8 cellular contexts compared by ENCODE assay signal in genomic region chr10:21534611-21535493, GRCh38. TPM values are rescaled to one million over a fixed set of nuclear protein-coding genes. Genes with fewer than 3 reads are reported as not detected.
DNase-seq lines count a peak whose midpoint lies in the region; ATAC-seq and TF ChIP-seq lines count a peak whose summit lies in the region.

No MANE protein-coding gene starts in this region.

- H3K36me3 Mint-ChIP-seq in activated T-helper 1 cell treated with anti-CD3 and anti-CD28 coated beads, Interleukin-12 subunit alpha, Interleukin-12 subunit beta, Interleukin-2, Interleukin-4 antibody, amounts not matched to agents 30 ng/mL and 10 ng/mL and 1 ng/mL, durations not matched to agents 14 hours and 24 hours and 36 hours (ENCODE audit: low read depth), result peaks cover 7% of the 10 kb centered on the region
- H3K36me3 Mint-ChIP-seq in naive thymus-derived CD8-positive, alpha-beta T cell, result peaks cover 0 to 29% (median 8%) of the 10 kb centered on the region in 3 donors
- peaks cover 8% of the 10 kb centered on the region for H3K36me3 Mint-ChIP-seq in type B pancreatic cell

- peak overlapping the region; percentile 57; the same call in 1 of the 2 replicates for H2AFZ ChIP-seq in PC-3 (ENCODE audit: low read length)

- ATAC-seq in PC-3, result peak; percentile 37
- ATAC-seq in naive thymus-derived CD8-positive, alpha-beta T cell, result peak; percentile 42 to 52

- no peaks in the 10 kb centered on the region for H3K9me2 ChIP-seq in PC-3 (replicated peaks; ENCODE audit: low read length)

- H3K27me3 Mint-ChIP-seq in activated T-helper 1 cell treated with anti-CD3 and anti-CD28 coated beads, Interleukin-12 subunit alpha, Interleukin-12 subunit beta, Interleukin-2, Interleukin-4 antibody, amounts not matched to agents 30 ng/mL and 10 ng/mL and 1 ng/mL, durations not matched to agents 14 hours and 24 hours and 36 hours (ENCODE audit: insufficient read depth), result peaks cover 9% of the 10 kb centered on the region
- H3K27me3 Mint-ChIP-seq in naive thymus-derived CD8-positive, alpha-beta T cell, result no peaks in the 10 kb centered on the region
- H3K27me3 Mint-ChIP-seq in type B pancreatic cell, result peaks cover 3% of the 10 kb centered on the region

- H3K27ac ChIP-seq in HEK293 (ENCODE audit: extremely low read depth, low read depth, low read length) (peak overlapping the region; percentile 89), PC-3 (ENCODE audit: low read length) (peak overlapping the region; percentile 48)

- no TSS peak for BruUV-seq in PC-3 (replicated peaks; lab: Mats Ljungman, UMichigan)

- no peaks in the 10 kb centered on the region for H3K27me3 ChIP-seq in PC-3 (ENCODE audit: low read length)

- H3K79me2 ChIP-seq in PC-3 (ENCODE audit: low read length), result peaks cover 39% of the 10 kb centered on the region

- H3K4me2 ChIP-seq in PC-3 (ENCODE audit: low read length), result peak overlapping the region; percentile 88

- DNase-seq in EH (ENCODE audit: low read depth) (peak; percentile 59), PC-3 (peak; percentile 37), fibroblast of mammary gland (ENCODE audit: low read depth) (peak; percentile 52), type B pancreatic cell (ENCODE audit: extremely low spot score, unreplicated experiment) (peak; percentile 73), putamen (ENCODE audit: low spot score) (no peak)
- peak; percentile 39 for DNase-seq in activated T-helper 1 cell treated with anti-CD3 and anti-CD28 coated beads, Interleukin-12 subunit alpha, Interleukin-12 subunit beta, Interleukin-2, Interleukin-4 antibody, amounts not matched to agents 30 ng/mL and 10 ng/mL and 1 ng/mL, durations not matched to agents 14 hours and 24 hours and 36 hours (ENCODE audit: low spot score)
- peak in 8 of 10 donors; percentile 30 to 73 (median 44) for DNase-seq in naive thymus-derived CD8-positive, alpha-beta T cell

- peak; percentile 34; the same call in 1 of the 2 replicates for TF ChIP-seq CTCF in HEK293 (tag by site-specific recombination; IDR thresholded peaks at IDR 0.05)
- TF ChIP-seq CTCF in PC-3 (conservative IDR thresholded peaks at IDR 0.05; ENCODE audit: low read depth, low read length), result no peak
- no peak for TF ChIP-seq CTCF in fibroblast of mammary gland (conservative IDR thresholded peaks at IDR 0.05; ENCODE audit: control insufficient read depth, insufficient read depth, low read depth, low read length)
- no peak for TF ChIP-seq CTCF in type B pancreatic cell (conservative IDR thresholded peaks at IDR 0.05)

- H3K9me3 Mint-ChIP-seq in activated T-helper 1 cell treated with anti-CD3 and anti-CD28 coated beads, Interleukin-12 subunit alpha, Interleukin-12 subunit beta, Interleukin-2, Interleukin-4 antibody, amounts not matched to agents 30 ng/mL and 10 ng/mL and 1 ng/mL, durations not matched to agents 14 hours and 24 hours and 36 hours, result no peaks in the 10 kb centered on the region
- H3K9me3 Mint-ChIP-seq in naive thymus-derived CD8-positive, alpha-beta T cell, result no peaks in the 10 kb centered on the region
- H3K9me3 Mint-ChIP-seq in type B pancreatic cell, result no peaks in the 10 kb centered on the region

- peak overlapping the region; percentile 89 for H3K27ac Mint-ChIP-seq in activated T-helper 1 cell treated with anti-CD3 and anti-CD28 coated beads, Interleukin-12 subunit alpha, Interleukin-12 subunit beta, Interleukin-2, Interleukin-4 antibody, amounts not matched to agents 30 ng/mL and 10 ng/mL and 1 ng/mL, durations not matched to agents 14 hours and 24 hours and 36 hours
- peak overlapping the region in 9 of 10 donors; percentile 82 to 96 (median 91) for H3K27ac Mint-ChIP-seq in naive thymus-derived CD8-positive, alpha-beta T cell
- peak overlapping the region; percentile 86 for H3K27ac Mint-ChIP-seq in type B pancreatic cell

- intact Hi-C loops in PC-3 (cut with micrococcal nuclease), result no loop called here
- intact Hi-C loops in activated T-helper 1 cell treated with anti-CD3 and anti-CD28 coated beads, Interleukin-12 subunit alpha, Interleukin-12 subunit beta, Interleukin-2, Interleukin-4 antibody, amounts not matched to agents 30 ng/mL and 10 ng/mL and 1 ng/mL, durations not matched to agents 14 hours and 24 hours and 36 hours (cut with micrococcal nuclease), result loop anchor here (1.0 to 5.0 kb wide), 8 partner anchors 46 to 902 kb away; partner anchors contain the start of genes BMI1 and DNAJC1

- H3K4me1 Mint-ChIP-seq in activated T-helper 1 cell treated with anti-CD3 and anti-CD28 coated beads, Interleukin-12 subunit alpha, Interleukin-12 subunit beta, Interleukin-2, Interleukin-4 antibody, amounts not matched to agents 30 ng/mL and 10 ng/mL and 1 ng/mL, durations not matched to agents 14 hours and 24 hours and 36 hours (ENCODE audit: low read depth), result peaks cover 17% of the 10 kb centered on the region
- H3K4me1 Mint-ChIP-seq in naive thymus-derived CD8-positive, alpha-beta T cell, result peaks cover 9 to 26% (median 21%) of the 10 kb centered on the region in 4 donors
- H3K4me1 Mint-ChIP-seq in type B pancreatic cell (ENCODE audit: unreplicated experiment), result peaks cover 10% of the 10 kb centered on the region

- H3K4me3 ChIP-seq in HEK293 (ENCODE audit: low read depth, low read length) (peak overlapping the region; percentile 63), PC-3 (ENCODE audit: low read length) (peak overlapping the region; percentile 80), fibroblast of mammary gland (ENCODE audit: control insufficient read depth, low read depth, low read length) (peak overlapping the region; percentile 64)

- H3K4me1 ChIP-seq in HEK293 (ENCODE audit: control insufficient read depth, insufficient read depth, low read length), result peaks cover 9% of the 10 kb centered on the region
- H3K4me1 ChIP-seq in PC-3 (ENCODE audit: insufficient read depth, low read length), result peaks cover 7% of the 10 kb centered on the region; the same call in 1 of the 2 replicates

- peak overlapping the region; percentile 74 for H3K9ac ChIP-seq in PC-3 (ENCODE audit: low read length)

- peak overlapping the region; percentile 87 for H3K4me3 Mint-ChIP-seq in activated T-helper 1 cell treated with anti-CD3 and anti-CD28 coated beads, Interleukin-12 subunit alpha, Interleukin-12 subunit beta, Interleukin-2, Interleukin-4 antibody, amounts not matched to agents 30 ng/mL and 10 ng/mL and 1 ng/mL, durations not matched to agents 14 hours and 24 hours and 36 hours
- peak overlapping the region; percentile 81 to 94 (median 90) for H3K4me3 Mint-ChIP-seq in naive thymus-derived CD8-positive, alpha-beta T cell
- peak overlapping the region; percentile 90 for H3K4me3 Mint-ChIP-seq in type B pancreatic cell

- CTCF ChIA-PET in HEK293 (lab: Yijun Ruan, JAX), result no interaction called here
- CTCF ChIA-PET in PC-3 (lab: Charles Lee), result no interaction called here

- no peaks in the 10 kb centered on the region for H4K20me1 ChIP-seq in PC-3 (ENCODE audit: low read length)

- H3F3A ChIP-seq in PC-3 (ENCODE audit: low read length, unreplicated experiment), result no peaks in the 10 kb centered on the region

- POLR2A ChIA-PET in HEK293 (lab: Yijun Ruan, JAX) (no interaction called here), PC-3 (lab: Charles Lee; ENCODE audit: unreplicated experiment) (no interaction called here)
- POLR2A ChIA-PET in naive thymus-derived CD8-positive, alpha-beta T cell (lab: Charles Lee), result interaction anchor here (0.5 to 0.6 kb wide), 2 partner anchors 777 to 1095 kb away, joined by 3 to 6 read pairs; no protein-coding TSS in a partner anchor

- H3K9me3 ChIP-seq in HEK293 (ENCODE audit: control insufficient read depth, insufficient read depth, low read depth, low read length) (no peaks in the 10 kb centered on the region), PC-3 (ENCODE audit: low read length) (no peaks in the 10 kb centered on the region)

- H3K36me3 ChIP-seq in HEK293 (ENCODE audit: control insufficient read depth in 2 of 2, insufficient read depth in 1 of 2, low read length in 2 of 2) (peaks cover 32 to 35% of the 10 kb centered on the region in 2 experiments), PC-3 (ENCODE audit: low read depth, low read length) (peaks cover 7% of the 10 kb centered on the region)

TF ChIP-seq in HEK293, 187 proteins besides CTCF, POLR2A, EP300 and RAD21 (continues in another document):
- TF ChIP-seq ZNF768 (tag by site-specific recombination; IDR thresholded peaks at IDR 0.05) (no peak), ZBTB26 (tag by site-specific recombination; optimal IDR thresholded peaks at IDR 0.05) (peak; percentile 54), SP3 (tag by site-specific recombination; IDR thresholded peaks at IDR 0.05) (peak; percentile 44; the same call in 1 of the 2 replicates), ZIC2 (tag by site-specific recombination; IDR thresholded peaks at IDR 0.05) (peak; percentile 41; the same call in 1 of the 2 replicates)

RNA-seq across cellular contexts. Expression of gene MLLT10, which starts 0.8 kb away (rescaled TPM):
- total RNA-seq in PC-3 (2014; rRNA removed) (21.5 and 32.5 TPM in 2 replicates), type B pancreatic cell (ENCODE audit: low replicate concordance) (45.8 and 46.8 TPM in 2 replicates)
- 40.9 and 43.1 TPM in 2 replicates for total RNA-seq in activated T-helper 1 cell treated with anti-CD3 and anti-CD28 coated beads, Interleukin-12 subunit alpha, Interleukin-12 subunit beta, Interleukin-2, Interleukin-4 antibody, amounts not matched to agents 30 ng/mL and 10 ng/mL and 1 ng/mL, durations not matched to agents 14 hours and 24 hours and 36 hours
- 10 to 100 TPM; 63.5 to 64.7 TPM for total RNA-seq in naive thymus-derived CD8-positive, alpha-beta T cell
- 1 to 10 TPM; 3.5 to 4.6 (median 4.4) TPM for polyA plus RNA-seq in naive thymus-derived CD8-positive, alpha-beta T cell

RNA-seq across cellular contexts. Expression of gene SKIDA1, which starts 9.4 kb away (rescaled TPM):
- total RNA-seq in PC-3 (2014; rRNA removed) (0.17 and 0.26 TPM in 2 replicates), type B pancreatic cell (ENCODE audit: low replicate concordance) (9.6 and 24.3 TPM in 2 replicates)
- total RNA-seq in activated T-helper 1 cell treated with anti-CD3 and anti-CD28 coated beads, Interleukin-12 subunit alpha, Interleukin-12 subunit beta, Interleukin-2, Interleukin-4 antibody, amounts not matched to agents 30 ng/mL and 10 ng/mL and 1 ng/mL, durations not matched to agents 14 hours and 24 hours and 36 hours, result 0.05 and 0.15 TPM in 2 replicates
- under 1 TPM in 1 of 2 experiments, not detected in 1; 0.08 TPM for total RNA-seq in naive thymus-derived CD8-positive, alpha-beta T cell
- polyA plus RNA-seq in naive thymus-derived CD8-positive, alpha-beta T cell, result not detected
